ENCODE assay signal across 1 cellular context in the genomic region with DNA sequence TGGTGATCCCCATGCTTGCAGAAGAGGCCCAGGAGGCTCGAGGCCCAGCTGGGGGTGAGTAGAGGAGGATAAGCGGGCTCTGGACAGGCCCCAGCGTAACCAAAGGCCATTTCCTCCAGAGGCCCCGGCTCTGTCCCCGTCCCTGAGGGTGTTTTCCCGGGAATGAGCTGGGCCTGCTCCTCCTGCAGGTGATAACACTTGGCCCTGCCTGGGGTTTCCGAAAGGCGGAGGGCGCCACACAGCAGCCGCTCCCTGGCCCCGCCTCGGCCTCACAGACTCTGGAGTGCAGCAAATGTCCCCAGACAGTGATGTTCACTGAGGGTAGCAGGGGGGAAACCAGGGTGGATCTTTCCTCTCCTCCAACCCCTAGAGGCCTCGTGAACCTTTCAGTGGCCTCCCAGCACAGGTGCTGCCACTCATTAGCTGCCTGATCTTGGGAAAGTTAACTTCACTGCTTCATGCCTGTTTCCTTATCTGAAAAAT.
A peak's percentile ranks its signal among the peaks of the same experiment; 100 is the strongest.
TF ChIP-seq lines count a peak whose summit lies in the region.

No MANE protein-coding gene starts in this region.

TF ChIP-seq in GM12878, 131 proteins besides CTCF, POLR2A, EP300 and RAD21 (continued from another document):
- TF ChIP-seq, protein P1, sequence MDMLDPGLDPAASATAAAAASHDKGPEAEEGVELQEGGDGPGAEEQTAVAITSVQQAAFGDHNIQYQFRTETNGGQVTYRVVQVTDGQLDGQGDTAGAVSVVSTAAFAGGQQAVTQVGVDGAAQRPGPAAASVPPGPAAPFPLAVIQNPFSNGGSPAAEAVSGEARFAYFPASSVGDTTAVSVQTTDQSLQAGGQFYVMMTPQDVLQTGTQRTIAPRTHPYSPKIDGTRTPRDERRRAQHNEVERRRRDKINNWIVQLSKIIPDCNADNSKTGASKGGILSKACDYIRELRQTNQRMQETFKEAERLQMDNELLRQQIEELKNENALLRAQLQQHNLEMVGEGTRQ (IDR thresholded peaks at IDR 0.05; ENCODE audit: borderline replicate concordance, low read depth, low read length) = no peak
- TF ChIP-seq GATAD2B (conservative IDR thresholded peaks at IDR 0.05; ENCODE audit: low read depth) (no peak; the same call in 1 of the 2 replicates), ATF7 (IDR thresholded peaks at IDR 0.05; ENCODE audit: low read depth) (no peak), MTA2 (IDR thresholded peaks at IDR 0.05; ENCODE audit: low read depth) (no peak), FOS (IDR thresholded peaks at IDR 0.05; ENCODE audit: borderline replicate concordance, extremely low read depth, insufficient read length) (no peak), KAT2A (conservative IDR thresholded peaks at IDR 0.05; ENCODE audit: control insufficient read depth, low read depth, low read length) (no peak), MYB (IDR thresholded peaks at IDR 0.05; ENCODE audit: borderline replicate concordance, low read depth, low read length) (no peak), BMI1 (IDR thresholded peaks at IDR 0.05; ENCODE audit: borderline replicate concordance) (no peak), RELA (IDR thresholded peaks at IDR 0.05; ENCODE audit: borderline replicate concordance, partially characterized antibody) (no peak), FOXM1 (IDR thresholded peaks at IDR 0.05; ENCODE audit: low read depth, low read length) (no peak), RUNX3 (IDR thresholded peaks at IDR 0.05; ENCODE audit: low read length) (no peak), ETV6 (conservative IDR thresholded peaks at IDR 0.05 in 1 of 2, IDR thresholded peaks at IDR 0.05 in 1 of 2; ENCODE audit: borderline replicate concordance in 1 of 2, low read depth in 1 of 2) (no peak), MTA3 (IDR thresholded peaks at IDR 0.05; ENCODE audit: borderline replicate concordance, low read length) (no peak), CEBPZ (IDR thresholded peaks at IDR 0.05; ENCODE audit: low read depth, low read length) (no peak)
- TF ChIP-seq, protein P2, sequence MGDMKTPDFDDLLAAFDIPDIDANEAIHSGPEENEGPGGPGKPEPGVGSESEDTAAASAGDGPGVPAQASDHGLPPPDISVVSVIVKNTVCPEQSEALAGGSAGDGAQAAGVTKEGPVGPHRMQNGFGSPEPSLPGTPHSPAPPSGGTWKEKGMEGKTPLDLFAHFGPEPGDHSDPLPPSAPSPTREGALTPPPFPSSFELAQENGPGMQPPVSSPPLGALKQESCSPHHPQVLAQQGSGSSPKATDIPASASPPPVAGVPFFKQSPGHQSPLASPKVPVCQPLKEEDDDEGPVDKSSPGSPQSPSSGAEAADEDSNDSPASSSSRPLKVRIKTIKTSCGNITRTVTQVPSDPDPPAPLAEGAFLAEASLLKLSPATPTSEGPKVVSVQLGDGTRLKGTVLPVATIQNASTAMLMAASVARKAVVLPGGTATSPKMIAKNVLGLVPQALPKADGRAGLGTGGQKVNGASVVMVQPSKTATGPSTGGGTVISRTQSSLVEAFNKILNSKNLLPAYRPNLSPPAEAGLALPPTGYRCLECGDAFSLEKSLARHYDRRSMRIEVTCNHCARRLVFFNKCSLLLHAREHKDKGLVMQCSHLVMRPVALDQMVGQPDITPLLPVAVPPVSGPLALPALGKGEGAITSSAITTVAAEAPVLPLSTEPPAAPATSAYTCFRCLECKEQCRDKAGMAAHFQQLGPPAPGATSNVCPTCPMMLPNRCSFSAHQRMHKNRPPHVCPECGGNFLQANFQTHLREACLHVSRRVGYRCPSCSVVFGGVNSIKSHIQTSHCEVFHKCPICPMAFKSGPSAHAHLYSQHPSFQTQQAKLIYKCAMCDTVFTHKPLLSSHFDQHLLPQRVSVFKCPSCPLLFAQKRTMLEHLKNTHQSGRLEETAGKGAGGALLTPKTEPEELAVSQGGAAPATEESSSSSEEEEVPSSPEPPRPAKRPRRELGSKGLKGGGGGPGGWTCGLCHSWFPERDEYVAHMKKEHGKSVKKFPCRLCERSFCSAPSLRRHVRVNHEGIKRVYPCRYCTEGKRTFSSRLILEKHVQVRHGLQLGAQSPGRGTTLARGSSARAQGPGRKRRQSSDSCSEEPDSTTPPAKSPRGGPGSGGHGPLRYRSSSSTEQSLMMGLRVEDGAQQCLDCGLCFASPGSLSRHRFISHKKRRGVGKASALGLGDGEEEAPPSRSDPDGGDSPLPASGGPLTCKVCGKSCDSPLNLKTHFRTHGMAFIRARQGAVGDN (IDR thresholded peaks at IDR 0.05) = 0 out of 2 replicates have a peak, but pooled peaks have one; percentile 56
- TF ChIP-seq, protein P3, sequence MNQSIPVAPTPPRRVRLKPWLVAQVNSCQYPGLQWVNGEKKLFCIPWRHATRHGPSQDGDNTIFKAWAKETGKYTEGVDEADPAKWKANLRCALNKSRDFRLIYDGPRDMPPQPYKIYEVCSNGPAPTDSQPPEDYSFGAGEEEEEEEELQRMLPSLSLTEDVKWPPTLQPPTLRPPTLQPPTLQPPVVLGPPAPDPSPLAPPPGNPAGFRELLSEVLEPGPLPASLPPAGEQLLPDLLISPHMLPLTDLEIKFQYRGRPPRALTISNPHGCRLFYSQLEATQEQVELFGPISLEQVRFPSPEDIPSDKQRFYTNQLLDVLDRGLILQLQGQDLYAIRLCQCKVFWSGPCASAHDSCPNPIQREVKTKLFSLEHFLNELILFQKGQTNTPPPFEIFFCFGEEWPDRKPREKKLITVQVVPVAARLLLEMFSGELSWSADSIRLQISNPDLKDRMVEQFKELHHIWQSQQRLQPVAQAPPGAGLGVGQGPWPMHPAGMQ (IDR thresholded peaks at IDR 0.05; ENCODE audit: borderline replicate concordance) = no peak
- TF ChIP-seq, protein P4, sequence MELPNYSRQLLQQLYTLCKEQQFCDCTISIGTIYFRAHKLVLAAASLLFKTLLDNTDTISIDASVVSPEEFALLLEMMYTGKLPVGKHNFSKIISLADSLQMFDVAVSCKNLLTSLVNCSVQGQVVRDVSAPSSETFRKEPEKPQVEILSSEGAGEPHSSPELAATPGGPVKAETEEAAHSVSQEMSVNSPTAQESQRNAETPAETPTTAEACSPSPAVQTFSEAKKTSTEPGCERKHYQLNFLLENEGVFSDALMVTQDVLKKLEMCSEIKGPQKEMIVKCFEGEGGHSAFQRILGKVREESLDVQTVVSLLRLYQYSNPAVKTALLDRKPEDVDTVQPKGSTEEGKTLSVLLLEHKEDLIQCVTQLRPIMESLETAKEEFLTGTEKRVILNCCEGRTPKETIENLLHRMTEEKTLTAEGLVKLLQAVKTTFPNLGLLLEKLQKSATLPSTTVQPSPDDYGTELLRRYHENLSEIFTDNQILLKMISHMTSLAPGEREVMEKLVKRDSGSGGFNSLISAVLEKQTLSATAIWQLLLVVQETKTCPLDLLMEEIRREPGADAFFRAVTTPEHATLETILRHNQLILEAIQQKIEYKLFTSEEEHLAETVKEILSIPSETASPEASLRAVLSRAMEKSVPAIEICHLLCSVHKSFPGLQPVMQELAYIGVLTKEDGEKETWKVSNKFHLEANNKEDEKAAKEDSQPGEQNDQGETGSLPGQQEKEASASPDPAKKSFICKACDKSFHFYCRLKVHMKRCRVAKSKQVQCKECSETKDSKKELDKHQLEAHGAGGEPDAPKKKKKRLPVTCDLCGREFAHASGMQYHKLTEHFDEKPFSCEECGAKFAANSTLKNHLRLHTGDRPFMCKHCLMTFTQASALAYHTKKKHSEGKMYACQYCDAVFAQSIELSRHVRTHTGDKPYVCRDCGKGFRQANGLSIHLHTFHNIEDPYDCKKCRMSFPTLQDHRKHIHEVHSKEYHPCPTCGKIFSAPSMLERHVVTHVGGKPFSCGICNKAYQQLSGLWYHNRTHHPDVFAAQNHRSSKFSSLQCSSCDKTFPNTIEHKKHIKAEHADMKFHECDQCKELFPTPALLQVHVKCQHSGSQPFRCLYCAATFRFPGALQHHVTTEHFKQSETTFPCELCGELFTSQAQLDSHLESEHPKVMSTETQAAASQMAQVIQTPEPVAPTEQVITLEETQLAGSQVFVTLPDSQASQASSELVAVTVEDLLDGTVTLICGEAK (IDR thresholded peaks at IDR 0.05; ENCODE audit: borderline replicate concordance) = no peak
